1 cellular context compared by ENCODE assay signal in the genomic region with DNA sequence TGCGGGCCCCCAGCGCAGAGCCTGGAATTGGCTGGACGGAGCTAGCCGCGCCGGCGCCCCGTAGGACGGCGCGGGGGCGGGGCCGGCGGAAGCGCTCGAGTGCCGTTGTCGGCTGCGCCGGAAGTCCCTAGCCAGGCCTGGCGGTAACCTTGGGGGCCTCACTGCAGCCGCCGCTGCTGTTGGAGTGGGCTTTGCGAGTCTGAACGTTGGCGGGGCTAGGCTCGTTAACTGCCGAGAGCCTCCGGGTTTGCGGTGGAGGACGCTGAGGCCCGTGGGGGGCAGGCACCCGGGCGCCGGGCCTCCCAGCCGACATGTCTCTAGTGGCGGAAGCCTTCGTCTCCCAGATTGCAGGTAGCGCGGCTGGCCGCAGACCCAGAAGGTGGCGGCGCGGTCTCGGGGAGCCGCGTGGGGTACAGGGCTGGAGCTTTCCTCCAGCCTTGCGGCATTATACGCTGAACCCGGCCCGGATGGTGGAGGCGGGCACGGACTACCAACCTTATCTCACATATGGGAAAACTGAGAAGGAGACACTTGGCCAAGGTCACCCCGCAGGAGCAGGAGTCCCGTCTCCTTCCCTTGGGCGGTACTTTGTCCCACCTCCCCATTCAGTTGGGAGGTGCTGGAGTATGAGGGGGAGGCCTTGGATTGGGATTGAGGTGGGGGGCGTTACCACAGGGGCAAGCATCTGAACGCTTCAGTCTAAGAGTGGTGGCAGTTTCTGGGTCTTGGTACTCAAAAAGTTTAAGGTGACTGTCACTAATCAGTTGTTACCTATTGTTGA.
A peak's percentile ranks its signal among the peaks of the same experiment; 100 is the strongest.
TF ChIP-seq lines count a peak whose summit lies in the region.

A gene (plus strand): TSS at position 124 of the 781 bp plus-strand sequence. CDS start 188 bp downstream, at position 312.

TF ChIP-seq in HEK293, 187 proteins besides CTCF, POLR2A, EP300 and RAD21 (continued from another document):
- TF ChIP-seq ZNF555 (tag by site-specific recombination; conservative IDR thresholded peaks at IDR 0.05): no peak
- TF ChIP-seq SCRT1 (tag by site-specific recombination; IDR thresholded peaks at IDR 0.05; ENCODE audit: borderline replicate concordance): no peak
- no peak for TF ChIP-seq ZNF114 (tag by site-specific recombination; IDR thresholded peaks at IDR 0.05)
- TF ChIP-seq ZNF132 (tag by site-specific recombination; IDR thresholded peaks at IDR 0.05; ENCODE audit: borderline replicate concordance): no peak
- no peak for TF ChIP-seq ZNF354C (tag by site-specific recombination; IDR thresholded peaks at IDR 0.05; ENCODE audit: borderline replicate concordance, low read depth)
- 0 out of 2 replicates have a peak, but pooled peaks have one; percentile 21 for TF ChIP-seq ZNF600 (tag by site-specific recombination; IDR thresholded peaks at IDR 0.05)
- no peak for TF ChIP-seq HOXA7 (CRISPR knock-in tag; IDR thresholded peaks at IDR 0.05; ENCODE audit: borderline replicate concordance)
- peak; percentile 67; the same call in 1 of the 2 replicates for TF ChIP-seq ZNF76 (tag by site-specific recombination; IDR thresholded peaks at IDR 0.05; ENCODE audit: borderline replicate concordance, low read depth)
- TF ChIP-seq ZNF530 (tag by site-specific recombination; IDR thresholded peaks at IDR 0.05; ENCODE audit: low read depth): no peak
- TF ChIP-seq, protein P1, sequence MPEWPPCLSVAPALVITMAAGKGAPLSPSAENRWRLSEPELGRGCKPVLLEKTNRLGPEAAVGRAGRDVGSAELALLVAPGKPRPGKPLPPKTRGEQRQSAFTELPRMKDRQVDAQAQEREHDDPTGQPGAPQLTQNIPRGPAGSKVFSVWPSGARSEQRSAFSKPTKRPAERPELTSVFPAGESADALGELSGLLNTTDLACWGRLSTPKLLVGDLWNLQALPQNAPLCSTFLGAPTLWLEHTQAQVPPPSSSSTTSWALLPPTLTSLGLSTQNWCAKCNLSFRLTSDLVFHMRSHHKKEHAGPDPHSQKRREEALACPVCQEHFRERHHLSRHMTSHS (tag by site-specific recombination; IDR thresholded peaks at IDR 0.05): no peak
- no peak for TF ChIP-seq ZNF416 (tag by site-specific recombination; IDR thresholded peaks at IDR 0.05)
- TF ChIP-seq, protein P2, sequence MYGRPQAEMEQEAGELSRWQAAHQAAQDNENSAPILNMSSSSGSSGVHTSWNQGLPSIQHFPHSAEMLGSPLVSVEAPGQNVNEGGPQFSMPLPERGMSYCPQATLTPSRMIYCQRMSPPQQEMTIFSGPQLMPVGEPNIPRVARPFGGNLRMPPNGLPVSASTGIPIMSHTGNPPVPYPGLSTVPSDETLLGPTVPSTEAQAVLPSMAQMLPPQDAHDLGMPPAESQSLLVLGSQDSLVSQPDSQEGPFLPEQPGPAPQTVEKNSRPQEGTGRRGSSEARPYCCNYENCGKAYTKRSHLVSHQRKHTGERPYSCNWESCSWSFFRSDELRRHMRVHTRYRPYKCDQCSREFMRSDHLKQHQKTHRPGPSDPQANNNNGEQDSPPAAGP (tag by site-specific recombination; IDR thresholded peaks at IDR 0.05): 0 out of 2 replicates have a peak, but pooled peaks have one; percentile 5
- no peak for TF ChIP-seq PRDM1 (tag by site-specific recombination; IDR thresholded peaks at IDR 0.05)
- TF ChIP-seq SALL2 (tag by site-specific recombination; IDR thresholded peaks at IDR 0.05; ENCODE audit: borderline replicate concordance): no peak
- no peak for TF ChIP-seq ZNF140 (tag by site-specific recombination; IDR thresholded peaks at IDR 0.05)
- TF ChIP-seq ZNF701 (tag by site-specific recombination; IDR thresholded peaks at IDR 0.05): no peak
- TF ChIP-seq ZNF768 (tag by site-specific recombination; IDR thresholded peaks at IDR 0.05): no peak
- TF ChIP-seq ZNF37A (tag by site-specific recombination; IDR thresholded peaks at IDR 0.05): no peak
- TF ChIP-seq ZNF610 (tag by site-specific recombination; IDR thresholded peaks at IDR 0.05; ENCODE audit: borderline replicate concordance): 0 out of 2 replicates have a peak, but pooled peaks have one; percentile 23
- TF ChIP-seq ZNF433 (tag by site-specific recombination; IDR thresholded peaks at IDR 0.05; ENCODE audit: low read depth): no peak
- no peak for TF ChIP-seq ZBTB7A (tag by site-specific recombination; IDR thresholded peaks at IDR 0.05; ENCODE audit: low read depth)
- TF ChIP-seq ZNF23 (tag by site-specific recombination; IDR thresholded peaks at IDR 0.05; ENCODE audit: borderline replicate concordance): no peak
- TF ChIP-seq ZNF202 (tag by site-specific recombination; IDR thresholded peaks at IDR 0.05; ENCODE audit: borderline replicate concordance): no peak
- TF ChIP-seq SCRT2 (tag by site-specific recombination; IDR thresholded peaks at IDR 0.05): no peak
- no peak for TF ChIP-seq ZNF341 (tag by site-specific recombination; IDR thresholded peaks at IDR 0.05; ENCODE audit: low read depth)
- TF ChIP-seq ZNF658 (tag by site-specific recombination; IDR thresholded peaks at IDR 0.05): no peak
- TF ChIP-seq KLF7 (tag by site-specific recombination; IDR thresholded peaks at IDR 0.05; ENCODE audit: borderline replicate concordance): no peak
